Comparison of ENCODE assay signal across 10 cellular contexts in the genomic region with DNA sequence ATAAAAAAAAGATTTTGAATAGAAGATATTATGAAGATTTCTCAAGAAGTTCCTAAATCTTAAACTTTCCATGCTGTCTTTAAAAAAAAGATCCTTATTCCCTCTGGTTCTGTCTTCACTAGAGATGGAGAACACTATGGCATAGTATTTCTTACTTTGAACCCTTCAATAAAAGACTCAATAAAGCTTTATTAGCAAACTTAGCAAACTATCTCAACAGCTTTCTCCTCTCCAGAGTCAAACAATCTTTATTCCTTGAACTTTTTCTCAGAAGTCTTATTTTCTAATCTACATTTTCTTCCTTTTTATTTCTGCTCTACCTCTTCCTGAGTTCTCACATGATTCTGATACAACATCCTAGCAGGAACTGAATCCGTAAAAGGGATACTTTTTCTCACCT. TPM values are rescaled to one million over a fixed set of nuclear protein-coding genes. Genes with fewer than 3 reads are reported as not detected.
"Had no signal": no experiment of that assay in that cellular context is flagged by ENCODE, and none has a peak within 500 bp of the region (broad histone marks: within the 10 kb centered on the region; RNA-seq: fewer than 3 reads in every experiment).

No MANE protein-coding gene starts in this region.

- H3K9ac ChIP-seq: GM23248 had no signal

- DNase-seq: GM23248, GOT3, H7, H9, HCEC 1CT, HFFc6 had no signal

- H3K4me1 ChIP-seq: HAP-1 had no signal

- H3K4me3 Mint-ChIP-seq: GM23338, H9, HFFc6 had no signal

- H3K4me1 Mint-ChIP-seq: GM23338, H9 had no signal

- H3K27ac ChIP-seq: GM23248 had no signal

- H3K4me2 ChIP-seq: GM23338 had no signal

- H2AFZ ChIP-seq: GM23248, GM23338 had no signal

- H3K4me3 ChIP-seq: GM23248, GM23338, HAP-1 had no signal

- ATAC-seq: GM23338, HCT116 had no signal

- H3K36me3 ChIP-seq: HAP-1 had no signal

- H3K27ac Mint-ChIP-seq: GM23338, H9, HFFc6 had no signal

- H3K9me3 Mint-ChIP-seq: HFFc6 had no signal

- H3K9me3 ChIP-seq: HAP-1 had no signal

RNA-seq across cellular contexts. Expression of gene P4HA3, which starts 21.8 kb away (rescaled TPM):
- total RNA-seq: GM23338, H1, H9 had no signal
